In the genomic region with DNA sequence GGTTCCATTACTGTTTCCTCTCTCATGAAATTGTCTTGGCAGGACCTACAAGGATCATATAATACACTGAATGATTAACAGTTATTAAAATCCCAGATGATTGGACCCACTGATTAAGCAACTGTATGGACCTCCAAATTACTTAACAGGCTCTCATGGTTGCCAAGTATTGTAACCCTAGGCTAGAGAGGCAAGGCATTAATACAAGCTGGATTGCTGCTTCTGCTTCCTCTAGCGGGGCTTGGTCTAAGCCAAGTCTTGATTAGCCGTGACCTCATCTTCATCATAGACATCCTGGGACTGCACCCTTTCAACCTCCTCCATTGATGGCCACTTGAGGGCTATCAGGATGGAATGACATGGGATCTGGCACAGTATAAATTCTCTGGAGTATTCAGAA, we compare ENCODE assay signal across 15 cellular contexts. TPM values are rescaled to one million over a fixed set of nuclear protein-coding genes. Genes with fewer than 3 reads are reported as not detected.
DNase-seq lines count a peak whose midpoint lies in the region; ATAC-seq and TF ChIP-seq lines count a peak whose summit lies in the region.
"Had no signal": no experiment of that assay in that cellular context is flagged by ENCODE, and none has a peak within 500 bp of the region (broad histone marks: within the 10 kb centered on the region; RNA-seq: fewer than 3 reads in every experiment).

No MANE protein-coding gene starts in this region.

- H3K27ac Mint-ChIP-seq in Calu3 (ENCODE audit: unreplicated experiment), result no peak overlapping the region
- H3K27ac Mint-ChIP-seq: B cell; CD4-positive, CD25-positive, alpha-beta regulatory T cell; CD8-positive, alpha-beta T cell had no signal

- ATAC-seq in sciatic nerve, result peak; percentile 39
- ATAC-seq: CD8-positive, alpha-beta T cell had no signal

- peak; percentile 21 for DNase-seq in DMS79 treated with DMSO at 0.1 percent for 48 hours (lab: John Stamatoyannopoulos, UW)
- DNase-seq in DMS79 (lab: John Stamatoyannopoulos, UW), result no peak
- DNase-seq in MV-4-11 (lab: John Stamatoyannopoulos, UW), result peak; percentile 4
- no peak for DNase-seq in sciatic nerve (ENCODE audit: low spot score)
- no peak for DNase-seq in stimulated activated naive CD4-positive, alpha-beta T cell (lab: John Stamatoyannopoulos, UW)
- DNase-seq in Calu3, result no peak
- DNase-seq: Caco-2; CD4-positive, CD25-positive, alpha-beta regulatory T cell; CD8-positive, alpha-beta T cell; DMS 273 treated with DMSO at 0.1 percent for 48 hours; DND-41; GM23248; H7; HCEC 1CT had no signal

- H3K4me3 Mint-ChIP-seq in Calu3 (ENCODE audit: low read depth, unreplicated experiment), result no peak overlapping the region
- H3K4me3 Mint-ChIP-seq: B cell; CD4-positive, CD25-positive, alpha-beta regulatory T cell; CD8-positive, alpha-beta T cell had no signal

- H3K4me1 Mint-ChIP-seq in Calu3 (ENCODE audit: low read depth, unreplicated experiment), result no peaks in the 10 kb centered on the region
- H3K4me1 Mint-ChIP-seq: B cell; CD4-positive, CD25-positive, alpha-beta regulatory T cell had no signal

- H3K9me3 Mint-ChIP-seq in Calu3 (ENCODE audit: low read depth, unreplicated experiment), result no peaks in the 10 kb centered on the region
- H3K9me3 Mint-ChIP-seq: CD4-positive, CD25-positive, alpha-beta regulatory T cell; CD8-positive, alpha-beta T cell had no signal

- no TSS peak for BruUV-seq in Calu3 (replicated peaks; lab: Mats Ljungman, UMichigan)

- CTCF ChIA-PET in Calu3 (lab: Charles Lee), result no interaction called here

- intact Hi-C loops in sciatic nerve (cut with DNase I), result no loop called here
- intact Hi-C loops in Calu3 (cut with micrococcal nuclease; ENCODE audit: unreplicated experiment), result no loop called here

- peaks cover 8% of the 10 kb centered on the region for H3K27me3 Mint-ChIP-seq in Calu3 (ENCODE audit: unreplicated experiment)
- H3K27me3 Mint-ChIP-seq: CD4-positive, CD25-positive, alpha-beta regulatory T cell had no signal

- H3K36me3 Mint-ChIP-seq in Calu3 (ENCODE audit: insufficient read depth, unreplicated experiment), result no peaks in the 10 kb centered on the region
- H3K36me3 Mint-ChIP-seq: CD4-positive, CD25-positive, alpha-beta regulatory T cell; CD8-positive, alpha-beta T cell had no signal

- no peak for TF ChIP-seq CTCF in Calu3 (IDR thresholded peaks at IDR 0.05; ENCODE audit: unreplicated experiment)

RNA-seq across cellular contexts. Expression of a gene that starts 47.0 kb away (rescaled TPM):
- total RNA-seq in sciatic nerve (3.9 TPM), Calu3 (2022) (2.0 and 6.2 TPM in 2 replicates)
- total RNA-seq: GM23248 had no signal

RNA-seq across cellular contexts. Expression of a gene that starts 55.2 kb away (rescaled TPM):
- total RNA-seq in sciatic nerve (45.4 TPM), Calu3 (2022) (88.1 and 91.3 TPM in 2 replicates)

Comparison
In these comparisons a context has a peak if more than half of its experiments do, and no peak if none do; other contexts are left out.
1. DNase-seq: peak in DMS79 treated with DMSO at 0.1 percent for 48 hours (single experiment) and MV-4-11 (single experiment); none in DMS79 (single experiment), sciatic nerve (single experiment), stimulated activated naive CD4-positive, alpha-beta T cell (0 of 6) and Calu3 (single experiment).